ENCODE assay signal across 8 cellular contexts in genomic region chr2:24047703-24048033, GRCh38. TPM values are rescaled to one million over a fixed set of nuclear protein-coding genes. Genes with fewer than 3 reads are reported as not detected.
DNase-seq lines count a peak whose midpoint lies in the region; ATAC-seq and TF ChIP-seq lines count a peak whose summit lies in the region.

No MANE protein-coding gene starts in this region.

- H3K4me3 ChIP-seq in right atrium auricular region (peak overlapping the region; percentile 17 to 80), left lung (peak overlapping the region; percentile 61 to 75), uterus (peak overlapping the region; percentile 8 to 87)

- no peaks in the 10 kb centered on the region for H3K9me3 Mint-ChIP-seq in T-cell

- H3K27ac ChIP-seq in right atrium auricular region: no peak overlapping the region
- H3K27ac ChIP-seq in left lung: peak overlapping the region in 1 of 2 donors; percentile 60
- peak overlapping the region in 1 of 2 donors; percentile 75 for H3K27ac ChIP-seq in uterus

- peak overlapping the region; percentile 85 to 97 for H3K27ac Mint-ChIP-seq in T-cell

- intact Hi-C loops in Right ventricle myocardium superior (cut with DNase I) (no loop called here), left lung (cut with DNase I) (no loop called here), uterus (cut with DNase I; ENCODE audit: low total_unique reads) (no loop called here)

- no peak for ATAC-seq in Right ventricle myocardium superior (ENCODE audit: poor library complexity)
- no peak for ATAC-seq in T-cell (replicated peaks in 1 of 4)
- peak; percentile 2 for ATAC-seq in left lung
- no peak for ATAC-seq in HG03457 (IDR thresholded peaks at IDR 0.05; ENCODE audit: unreplicated experiment)

- POLR2A ChIA-PET in T-cell (lab: Charles Lee): interaction anchor here (0.6 to 1.8 kb wide), 6 partner anchors 26 to 121 kb away, joined by 5 to 26 read pairs (median 10); partner anchors contain the start of genes ATAD2B (in 2 of the 2) and SF3B6 (in 1 of the 2)

- CTCF ChIA-PET in T-cell (lab: Charles Lee): interaction anchor here in 1 of 2 donors (1.0 to 1.7 kb wide), 6 partner anchors 26 to 122 kb away, joined by 3 to 15 read pairs (median 8); partner anchors contain the start of genes ATAD2B, SF3B6 and TP53I3

- H3K27me3 ChIP-seq in right atrium auricular region (no peaks in the 10 kb centered on the region), left lung (peaks cover 0 to 32% of the 10 kb centered on the region in 2 donors), uterus (no peaks in the 10 kb centered on the region)

- peak overlapping the region; percentile 91 to 99 (median 94) for H3K4me3 Mint-ChIP-seq in T-cell

- TF ChIP-seq CTCF in right atrium auricular region (IDR thresholded peaks at IDR 0.05) (no peak), left lung (IDR thresholded peaks at IDR 0.05) (no peak), uterus (IDR thresholded peaks at IDR 0.05) (no peak)

- TF ChIP-seq POLR2A in uterus (IDR thresholded peaks at IDR 0.05): no peak

- DNase-seq in right atrium auricular region (ENCODE audit: low spot score): no peak
- DNase-seq in Right ventricle myocardium superior: no peak
- no peak for DNase-seq in T-cell
- DNase-seq in left lung: no peak
- DNase-seq in uterus: no peak
- no peak for DNase-seq in glomerular visceral epithelial cell (ENCODE audit: extremely low spot score)
- no peak for DNase-seq in NCI-H2196 (lab: John Stamatoyannopoulos, UW; ENCODE audit: unreplicated experiment)

- peaks cover 29 to 35% (median 34%) of the 10 kb centered on the region in 3 donors for H3K4me1 Mint-ChIP-seq in T-cell

- no peaks in the 10 kb centered on the region for H3K36me3 ChIP-seq in right atrium auricular region
- no peaks in the 10 kb centered on the region for H3K36me3 ChIP-seq in left lung
- no peaks in the 10 kb centered on the region for H3K36me3 ChIP-seq in uterus

- H3K36me3 Mint-ChIP-seq in T-cell: peaks cover 5% of the 10 kb centered on the region

- H3K9me3 ChIP-seq in right atrium auricular region (no peaks in the 10 kb centered on the region), left lung (no peaks in the 10 kb centered on the region), uterus (no peaks in the 10 kb centered on the region)

- H3K27me3 Mint-ChIP-seq in T-cell: peaks cover 0 to 1% of the 10 kb centered on the region in 2 donors

- H3K4me1 ChIP-seq in right atrium auricular region (peaks cover 0 to 26% of the 10 kb centered on the region in 2 donors), left lung (peaks cover 0 to 34% of the 10 kb centered on the region in 2 donors), uterus (peaks cover 0 to 3% of the 10 kb centered on the region in 2 donors)

RNA-seq across cellular contexts. Expression of gene WDCP, which starts 0.5 kb away (rescaled TPM):
- 1 to 10 TPM; 2.7 to 3.6 TPM for total RNA-seq in right atrium auricular region
- 7.3 TPM for total RNA-seq in Right ventricle myocardium superior
- total RNA-seq in T-cell: 10 to 100 TPM in 3 of 5 donors, 1 to 10 TPM in 2; 6.1 to 18.9 (median 18.2) TPM
- 10 to 100 TPM; 10.3 to 12.8 TPM for total RNA-seq in left lung
- 10 to 100 TPM in 3 of 4 donors, 1 to 10 TPM in 1; 5.9 to 18.2 (median 12.1) TPM for total RNA-seq in uterus

RNA-seq across cellular contexts. Expression of gene FKBP1B, which starts 1.9 kb away (rescaled TPM):
- 1 to 10 TPM; 5.0 to 8.5 TPM for total RNA-seq in right atrium auricular region
- total RNA-seq in Right ventricle myocardium superior: 3.1 TPM
- total RNA-seq in T-cell: 1 to 10 TPM; 1.2 to 1.5 (median 1.2) TPM
- 10 to 100 TPM in 1 of 2 donors, 1 to 10 TPM in 1; 9.6 to 18.7 TPM for total RNA-seq in left lung
- total RNA-seq in uterus: 10 to 100 TPM in 1 of 4 donors, 1 to 10 TPM in 3; 6.4 to 82.1 (median 6.8) TPM

RNA-seq across cellular contexts. Expression of gene SF3B6, which starts 28.5 kb away (rescaled TPM):
- total RNA-seq in right atrium auricular region (10 to 100 TPM; 71.2 to 74.8 TPM), Right ventricle myocardium superior (47.7 TPM), T-cell (10 to 100 TPM; 43.7 to 53.0 (median 47.0) TPM), left lung (10 to 100 TPM; 69.0 to 70.0 TPM), uterus (10 to 100 TPM; 55.0 to 99.0 (median 77.1) TPM)

RNA-seq across cellular contexts. Expression of gene TP53I3, which starts 37.0 kb away (rescaled TPM):
- total RNA-seq in right atrium auricular region (1 to 10 TPM; 8.0 to 8.7 TPM), Right ventricle myocardium superior (15.4 TPM), T-cell (under 1 TPM; 0.47 to 0.68 (median 0.58) TPM), left lung (100 to 1,000 TPM in 1 of 2 donors, 10 to 100 TPM in 1; 56.8 to 123 TPM), uterus (10 to 100 TPM in 2 of 4 donors, 1 to 10 TPM in 1, under 1 TPM in 1; 0.77 to 55.4 (median 10.1) TPM)

RNA-seq across cellular contexts. Expression of gene MFSD2B, which starts 37.8 kb away (rescaled TPM):
- total RNA-seq in right atrium auricular region: under 1 TPM in 1 of 2 donors, not detected in 1; 0.30 TPM
- total RNA-seq in Right ventricle myocardium superior: not detected
- total RNA-seq in T-cell: under 1 TPM in 3 of 5 donors, not detected in 2; 0.19 to 0.29 (median 0.21) TPM
- under 1 TPM; 0.26 to 0.31 TPM for total RNA-seq in left lung
- 1 to 10 TPM in 1 of 4 donors, under 1 TPM in 1, not detected in 2; 0.35 to 1.4 TPM for total RNA-seq in uterus
